1 cellular context compared by ENCODE assay signal in the genomic region with DNA sequence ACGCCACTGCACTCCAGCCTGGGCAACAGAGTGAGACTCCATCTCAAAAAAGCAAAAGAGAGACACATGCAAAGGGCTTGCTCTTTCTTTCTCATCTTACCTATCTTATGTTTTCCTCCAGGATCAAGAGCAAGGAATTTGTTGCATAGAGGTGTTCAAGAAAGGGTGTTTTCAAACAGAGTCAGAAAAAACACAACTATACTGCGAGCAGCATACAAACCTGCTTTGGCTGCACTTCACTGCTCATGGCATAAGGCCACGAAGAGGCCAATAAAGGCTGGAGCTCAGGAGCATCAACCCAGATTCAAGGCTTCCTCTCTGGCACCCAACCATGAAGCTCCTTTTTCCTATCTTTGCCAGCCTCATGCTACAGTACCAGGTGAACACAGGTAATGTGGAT.
A peak's percentile ranks its signal among the peaks of the same experiment; 100 is the strongest.
TF ChIP-seq lines count a peak whose summit lies in the region.

A gene with protein sequence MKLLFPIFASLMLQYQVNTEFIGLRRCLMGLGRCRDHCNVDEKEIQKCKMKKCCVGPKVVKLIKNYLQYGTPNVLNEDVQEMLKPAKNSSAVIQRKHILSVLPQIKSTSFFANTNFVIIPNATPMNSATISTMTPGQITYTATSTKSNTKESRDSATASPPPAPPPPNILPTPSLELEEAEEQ (plus strand): TSS at position 301 of the 400 bp plus-strand sequence. CDS start 31 bp downstream, at position 332.

TF ChIP-seq in HepG2, 621 proteins besides CTCF, POLR2A, EP300 and RAD21 (continued from another document):
- peak; percentile 44; the same call in 1 of the 2 replicates for TF ChIP-seq ZNF567 (CRISPR knock-in tag; IDR thresholded peaks at IDR 0.05; ENCODE audit: borderline replicate concordance)
